Comparison of ENCODE assay signal across 2 cellular contexts in the genomic region with DNA sequence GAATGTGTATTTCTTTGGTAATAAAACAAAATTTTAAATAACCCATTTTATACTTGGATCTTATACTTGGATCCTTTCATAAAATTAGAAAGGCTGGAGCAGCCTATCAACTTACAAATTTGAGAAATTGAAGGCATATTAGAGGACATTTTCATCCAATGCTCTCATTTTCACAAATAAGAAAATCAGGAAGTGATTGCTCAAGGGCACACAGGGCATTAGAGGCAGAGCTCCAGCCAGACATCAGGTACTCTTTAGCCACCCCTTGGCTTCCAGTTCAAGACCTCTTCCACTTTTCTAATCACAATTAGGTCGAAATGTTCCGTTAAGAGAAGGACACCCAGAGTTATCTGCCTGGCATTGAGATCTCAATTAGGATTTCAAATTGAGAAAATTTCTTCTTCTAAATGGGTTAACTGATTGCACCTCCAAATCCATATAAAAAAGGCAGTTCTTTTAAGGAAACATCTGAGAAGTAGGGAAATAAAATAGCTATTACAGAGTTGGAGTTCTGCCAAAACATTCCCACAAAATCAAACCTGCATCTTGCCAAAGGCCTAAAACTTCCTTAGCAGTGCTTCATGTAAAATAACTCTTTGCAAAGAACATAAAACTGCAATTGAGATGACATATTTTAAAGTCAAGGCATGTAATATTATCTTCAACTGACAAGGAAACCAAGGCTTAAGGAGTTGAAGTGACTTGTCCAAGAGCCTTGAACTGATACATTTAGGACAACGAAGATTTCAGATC.
A peak's percentile ranks its signal among the peaks of the same experiment; 100 is the strongest.
TF ChIP-seq lines count a peak whose summit lies in the region.

No MANE protein-coding gene starts in this region.

TF ChIP-seq in SK-N-SH, 30 proteins besides CTCF, POLR2A, EP300 and RAD21 (continued from another document):
- TF ChIP-seq FOSL2 (IDR thresholded peaks at IDR 0.05; ENCODE audit: borderline replicate concordance, low read depth) (no peak), RXRA (IDR thresholded peaks at IDR 0.05; ENCODE audit: borderline replicate concordance, low read depth) (no peak), TEAD4 (IDR thresholded peaks at IDR 0.05; ENCODE audit: borderline replicate concordance, insufficient read depth) (no peak), YY1 (IDR thresholded peaks at IDR 0.05; ENCODE audit: low read depth) (no peak), JUND (IDR thresholded peaks at IDR 0.05) (no peak), MXI1 (IDR thresholded peaks at IDR 0.05; ENCODE audit: low read depth, low read length) (no peak), SIN3A (IDR thresholded peaks at IDR 0.05; ENCODE audit: borderline replicate concordance, low read depth, low read length) (no peak), RFX5 (IDR thresholded peaks at IDR 0.05; ENCODE audit: low read length) (no peak), FOXJ3 (CRISPR knock-in tag; IDR thresholded peaks at IDR 0.05) (no peak), POLR2AphosphoS5 (IDR thresholded peaks at IDR 0.05; ENCODE audit: low read depth, low read length) (no peak; the same call in 1 of the 2 replicates), RCOR1 (IDR thresholded peaks at IDR 0.05; ENCODE audit: low read length) (no peak), NFIC (IDR thresholded peaks at IDR 0.05; ENCODE audit: borderline replicate concordance) (peak; percentile 86), TAF1 (IDR thresholded peaks at IDR 0.05; ENCODE audit: borderline replicate concordance, low read depth, low read length) (no peak)
- TF ChIP-seq, protein P1, sequence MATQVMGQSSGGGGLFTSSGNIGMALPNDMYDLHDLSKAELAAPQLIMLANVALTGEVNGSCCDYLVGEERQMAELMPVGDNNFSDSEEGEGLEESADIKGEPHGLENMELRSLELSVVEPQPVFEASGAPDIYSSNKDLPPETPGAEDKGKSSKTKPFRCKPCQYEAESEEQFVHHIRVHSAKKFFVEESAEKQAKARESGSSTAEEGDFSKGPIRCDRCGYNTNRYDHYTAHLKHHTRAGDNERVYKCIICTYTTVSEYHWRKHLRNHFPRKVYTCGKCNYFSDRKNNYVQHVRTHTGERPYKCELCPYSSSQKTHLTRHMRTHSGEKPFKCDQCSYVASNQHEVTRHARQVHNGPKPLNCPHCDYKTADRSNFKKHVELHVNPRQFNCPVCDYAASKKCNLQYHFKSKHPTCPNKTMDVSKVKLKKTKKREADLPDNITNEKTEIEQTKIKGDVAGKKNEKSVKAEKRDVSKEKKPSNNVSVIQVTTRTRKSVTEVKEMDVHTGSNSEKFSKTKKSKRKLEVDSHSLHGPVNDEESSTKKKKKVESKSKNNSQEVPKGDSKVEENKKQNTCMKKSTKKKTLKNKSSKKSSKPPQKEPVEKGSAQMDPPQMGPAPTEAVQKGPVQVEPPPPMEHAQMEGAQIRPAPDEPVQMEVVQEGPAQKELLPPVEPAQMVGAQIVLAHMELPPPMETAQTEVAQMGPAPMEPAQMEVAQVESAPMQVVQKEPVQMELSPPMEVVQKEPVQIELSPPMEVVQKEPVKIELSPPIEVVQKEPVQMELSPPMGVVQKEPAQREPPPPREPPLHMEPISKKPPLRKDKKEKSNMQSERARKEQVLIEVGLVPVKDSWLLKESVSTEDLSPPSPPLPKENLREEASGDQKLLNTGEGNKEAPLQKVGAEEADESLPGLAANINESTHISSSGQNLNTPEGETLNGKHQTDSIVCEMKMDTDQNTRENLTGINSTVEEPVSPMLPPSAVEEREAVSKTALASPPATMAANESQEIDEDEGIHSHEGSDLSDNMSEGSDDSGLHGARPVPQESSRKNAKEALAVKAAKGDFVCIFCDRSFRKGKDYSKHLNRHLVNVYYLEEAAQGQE (IDR thresholded peaks at IDR 0.05; ENCODE audit: low read depth, low read length) = no peak
- TF ChIP-seq, protein P2, sequence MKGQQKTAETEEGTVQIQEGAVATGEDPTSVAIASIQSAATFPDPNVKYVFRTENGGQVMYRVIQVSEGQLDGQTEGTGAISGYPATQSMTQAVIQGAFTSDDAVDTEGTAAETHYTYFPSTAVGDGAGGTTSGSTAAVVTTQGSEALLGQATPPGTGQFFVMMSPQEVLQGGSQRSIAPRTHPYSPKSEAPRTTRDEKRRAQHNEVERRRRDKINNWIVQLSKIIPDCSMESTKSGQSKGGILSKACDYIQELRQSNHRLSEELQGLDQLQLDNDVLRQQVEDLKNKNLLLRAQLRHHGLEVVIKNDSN (IDR thresholded peaks at IDR 0.05; ENCODE audit: borderline replicate concordance, low read depth) = no peak
- TF ChIP-seq, protein P3, sequence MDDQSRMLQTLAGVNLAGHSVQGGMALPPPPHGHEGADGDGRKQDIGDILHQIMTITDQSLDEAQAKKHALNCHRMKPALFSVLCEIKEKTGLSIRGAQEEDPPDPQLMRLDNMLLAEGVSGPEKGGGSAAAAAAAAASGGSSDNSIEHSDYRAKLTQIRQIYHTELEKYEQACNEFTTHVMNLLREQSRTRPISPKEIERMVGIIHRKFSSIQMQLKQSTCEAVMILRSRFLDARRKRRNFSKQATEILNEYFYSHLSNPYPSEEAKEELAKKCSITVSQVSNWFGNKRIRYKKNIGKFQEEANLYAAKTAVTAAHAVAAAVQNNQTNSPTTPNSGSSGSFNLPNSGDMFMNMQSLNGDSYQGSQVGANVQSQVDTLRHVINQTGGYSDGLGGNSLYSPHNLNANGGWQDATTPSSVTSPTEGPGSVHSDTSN (IDR thresholded peaks at IDR 0.05) = 0 out of 2 replicates have a peak, but pooled peaks have one; percentile 13
- TF ChIP-seq, protein P4, sequence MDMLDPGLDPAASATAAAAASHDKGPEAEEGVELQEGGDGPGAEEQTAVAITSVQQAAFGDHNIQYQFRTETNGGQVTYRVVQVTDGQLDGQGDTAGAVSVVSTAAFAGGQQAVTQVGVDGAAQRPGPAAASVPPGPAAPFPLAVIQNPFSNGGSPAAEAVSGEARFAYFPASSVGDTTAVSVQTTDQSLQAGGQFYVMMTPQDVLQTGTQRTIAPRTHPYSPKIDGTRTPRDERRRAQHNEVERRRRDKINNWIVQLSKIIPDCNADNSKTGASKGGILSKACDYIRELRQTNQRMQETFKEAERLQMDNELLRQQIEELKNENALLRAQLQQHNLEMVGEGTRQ (IDR thresholded peaks at IDR 0.05; ENCODE audit: borderline replicate concordance, low read depth, low read length) = no peak

TF ChIP-seq in SK-N-SH treated with all-trans-retinoic acid at 6 μM for 48 hours, 23 proteins besides CTCF, POLR2A, EP300 and RAD21 (continued from another document):
- TF ChIP-seq, protein P5, sequence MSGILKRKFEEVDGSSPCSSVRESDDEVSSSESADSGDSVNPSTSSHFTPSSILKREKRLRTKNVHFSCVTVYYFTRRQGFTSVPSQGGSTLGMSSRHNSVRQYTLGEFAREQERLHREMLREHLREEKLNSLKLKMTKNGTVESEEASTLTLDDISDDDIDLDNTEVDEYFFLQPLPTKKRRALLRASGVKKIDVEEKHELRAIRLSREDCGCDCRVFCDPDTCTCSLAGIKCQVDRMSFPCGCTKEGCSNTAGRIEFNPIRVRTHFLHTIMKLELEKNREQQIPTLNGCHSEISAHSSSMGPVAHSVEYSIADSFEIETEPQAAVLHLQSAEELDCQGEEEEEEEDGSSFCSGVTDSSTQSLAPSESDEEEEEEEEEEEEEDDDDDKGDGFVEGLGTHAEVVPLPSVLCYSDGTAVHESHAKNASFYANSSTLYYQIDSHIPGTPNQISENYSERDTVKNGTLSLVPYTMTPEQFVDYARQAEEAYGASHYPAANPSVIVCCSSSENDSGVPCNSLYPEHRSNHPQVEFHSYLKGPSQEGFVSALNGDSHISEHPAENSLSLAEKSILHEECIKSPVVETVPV (CRISPR knock-in tag; IDR thresholded peaks at IDR 0.05) = no peak
- TF ChIP-seq ZNF8 (CRISPR knock-in tag; IDR thresholded peaks at IDR 0.05) (no peak), SNAI2 (CRISPR knock-in tag; IDR thresholded peaks at IDR 0.05) (no peak)
